26 cellular contexts compared by ENCODE assay signal in the genomic region with DNA sequence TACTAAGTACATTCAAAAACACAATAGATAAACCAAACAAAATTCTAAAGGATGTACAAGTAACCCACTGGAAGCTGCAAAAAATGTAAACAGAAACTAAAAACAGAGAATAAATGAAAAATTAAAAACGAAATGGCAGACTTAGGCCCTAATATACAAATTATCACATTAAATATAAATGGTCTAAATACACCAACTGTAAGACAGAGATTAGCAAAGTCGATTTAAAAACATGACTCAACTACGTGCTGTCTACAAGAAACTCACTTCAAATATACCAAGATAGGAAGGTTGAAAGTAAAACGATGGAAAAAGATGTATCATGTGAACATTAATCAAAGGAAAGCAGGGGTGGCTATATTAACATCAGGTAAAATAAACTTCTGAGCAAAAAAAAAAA.
"Had no signal": no experiment of that assay in that cellular context is flagged by ENCODE, and none has a peak within 500 bp of the region (broad histone marks: within the 10 kb centered on the region; RNA-seq: fewer than 3 reads in every experiment).

No MANE protein-coding gene starts in this region.

- H3K27me3 Mint-ChIP-seq: central memory CD8-positive, alpha-beta T cell; natural killer cell treated with Interleukin-12 subunit alpha and Interleukin-12 subunit beta and Interleukin-15 and Interleukin-18, amount 100 ng/mL, for 72 hours; stimulated activated naive CD8-positive, alpha-beta T cell treated with anti-CD3 and anti-CD28 coated beads, Interleukin-15, Interleukin-2, amounts not matched to agents 100 ng/mL and 50 ng/mL, for 24 hours; T-helper 17 cell; type B pancreatic cell had no signal

- H3K27ac ChIP-seq: gastrocnemius medialis, thoracic aorta, uterus, WERI-Rb-1 had no signal

- H3K4me3 Mint-ChIP-seq: central memory CD8-positive, alpha-beta T cell; stimulated activated naive CD8-positive, alpha-beta T cell treated with anti-CD3 and anti-CD28 coated beads, Interleukin-15, Interleukin-2, amounts not matched to agents 100 ng/mL and 50 ng/mL, for 24 hours; T-helper 17 cell; type B pancreatic cell had no signal

- H3K4me1 ChIP-seq: gastrocnemius medialis, uterus had no signal

- FAIRE-seq: bronchial epithelial cell, keratinocyte had no signal

- H3K27ac Mint-ChIP-seq: stimulated activated naive CD8-positive, alpha-beta T cell treated with anti-CD3 and anti-CD28 coated beads, Interleukin-15, Interleukin-2, amounts not matched to agents 100 ng/mL and 50 ng/mL, for 24 hours; T-helper 17 cell; type B pancreatic cell had no signal

- DNase-seq: activated CD8-positive, alpha-beta memory T cell treated with anti-CD3 and anti-CD28 coated beads for 24 hours; activated gamma-delta T cell treated with Interleukin-2 at 50 U/mL for 16 hours; activated naive CD4-positive, alpha-beta T cell treated with anti-CD3 and anti-CD28 coated beads, Interleukin-2, amount 50 U/mL, for 16 hours; activated T-cell treated with anti-CD3 and anti-CD28 coated beads, Interleukin-2, amount 50 U/mL, for 1 hour; effector CD4-positive, alpha-beta T cell; gastrocnemius medialis; glutamatergic neuron; hippocampal formation; left cardiac atrium; left ventricle myocardium superior; mucosa of descending colon; posterior cingulate gyrus; right cardiac atrium; stimulated activated CD4-positive, alpha-beta T cell treated with anti-CD3 and anti-CD28 coated beads, Interleukin-2, amount 100 ng/mL, for 48 hours; T-helper 17 cell; T1000; uterus; WERI-Rb-1 had no signal

- H3K4me3 ChIP-seq: mucosa of descending colon, thoracic aorta, uterus had no signal

- H3K27me3 ChIP-seq: gastrocnemius medialis, uterus had no signal

- ATAC-seq: activated CD4-positive, CD25-positive, alpha-beta regulatory T cell treated with anti-CD3 and anti-CD28 coated beads, Interleukin-2, amount 50 U/mL, for 24 hours; gastrocnemius medialis; left cardiac atrium; left ventricle myocardium superior; mucosa of descending colon; natural killer cell treated with Interleukin-12 subunit alpha and Interleukin-12 subunit beta and Interleukin-15 and Interleukin-18, amount 100 ng/mL, for 72 hours; right cardiac atrium; T-helper 17 cell had no signal

- H3K36me3 ChIP-seq: thoracic aorta, uterus had no signal
